ENCODE assay signal across 8 cellular contexts in the genomic region with DNA sequence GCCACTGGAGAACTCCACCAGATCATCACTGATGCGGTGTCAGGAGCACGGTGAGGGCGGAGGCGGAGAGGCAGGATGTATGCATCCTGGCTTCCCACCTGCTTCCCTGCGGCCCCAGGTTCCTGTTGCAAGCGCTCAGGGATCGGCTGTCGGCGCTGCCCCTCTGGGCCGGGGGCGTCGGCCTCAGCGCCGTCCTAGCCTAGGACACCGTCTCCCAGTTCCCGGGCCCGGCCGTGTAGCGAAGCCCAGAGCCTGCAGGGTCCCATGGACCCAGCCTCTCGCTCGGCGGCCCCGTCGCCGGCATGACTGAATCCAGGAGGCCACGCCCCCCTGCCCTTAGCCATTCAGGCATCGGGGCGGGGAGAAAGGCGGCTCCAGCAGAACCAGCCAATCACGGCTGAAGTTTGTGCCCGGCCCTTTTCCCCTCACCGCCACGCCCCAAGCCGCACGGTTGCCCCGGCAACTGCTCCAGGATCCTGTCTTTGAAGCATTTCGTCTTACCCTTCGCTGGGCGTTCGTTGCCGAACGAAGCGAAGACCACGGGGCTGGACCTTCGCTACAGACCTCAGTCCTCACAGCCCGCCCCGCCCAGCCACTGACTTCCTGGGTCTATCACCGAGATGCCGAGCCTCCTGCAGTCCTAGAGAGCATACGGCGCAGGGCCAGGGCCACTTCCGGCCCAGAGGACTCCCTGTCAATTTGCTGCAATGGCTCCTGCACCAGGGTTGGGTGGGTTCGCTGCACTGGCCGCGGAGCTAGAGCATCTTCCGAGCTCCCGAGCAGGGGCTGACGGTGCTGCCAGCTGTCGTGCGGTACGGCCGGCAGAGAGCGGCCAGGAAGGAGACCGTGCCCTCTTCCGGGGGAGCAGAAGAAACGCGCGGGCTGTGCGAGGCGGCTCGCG. TPM values are rescaled to one million over a fixed set of nuclear protein-coding genes. Genes with fewer than 3 reads are reported as not detected.
DNase-seq lines count a peak whose midpoint lies in the region; ATAC-seq and TF ChIP-seq lines count a peak whose summit lies in the region.

No MANE protein-coding gene starts in this region.

- H3K9ac ChIP-seq in muscle layer of colon (ENCODE audit: low read length): peak overlapping the region; percentile 21

- H4K20me1 ChIP-seq in OCI-LY7 (ENCODE audit: insufficient read depth, low read length): no peaks in the 10 kb centered on the region

- H3K4me3 ChIP-seq in OCI-LY7 (ENCODE audit: low read depth, low read length, poor library complexity, severe bottlenecking) (peak overlapping the region; percentile 72), epithelial cell of proximal tubule (ENCODE audit: low read depth, low read length) (peak overlapping the region; percentile 71), muscle layer of colon (ENCODE audit: low read depth in 1 of 2, low read length in 2 of 2) (peak overlapping the region; percentile 80 to 85)

- H3K4me1 Mint-ChIP-seq in IgD-negative memory B cell: peaks cover 8 to 17% (median 17%) of the 10 kb centered on the region in 3 donors

- H3K27ac ChIP-seq in OCI-LY7 (ENCODE audit: low read depth, low read length, poor library complexity, severe bottlenecking): peak overlapping the region; percentile 41
- H3K27ac ChIP-seq in muscle layer of colon (ENCODE audit: low read depth, low read length): peak overlapping the region; percentile 64

- ATAC-seq in GM21529 (IDR thresholded peaks at IDR 0.05; ENCODE audit: unreplicated experiment): peak; percentile 83

- H3K4me1 ChIP-seq in OCI-LY7 (ENCODE audit: insufficient read depth, low read length, poor library complexity, severe bottlenecking) (peaks cover 19% of the 10 kb centered on the region), muscle layer of colon (ENCODE audit: insufficient read depth, low read length) (peaks cover 24% of the 10 kb centered on the region)

- intact Hi-C loops in OCI-LY7 (cut with micrococcal nuclease; ENCODE audit: unreplicated experiment): loop anchor here (1.0 kb wide), 1 partner anchor 65 kb away; no protein-coding TSS in a partner anchor

- H3K9me3 Mint-ChIP-seq in IgD-negative memory B cell: no peaks in the 10 kb centered on the region

- peak overlapping the region; percentile 73 for H3K4me2 ChIP-seq in OCI-LY7 (ENCODE audit: low read length)

- peak overlapping the region; percentile 82 to 99 (median 98) for H3K4me3 Mint-ChIP-seq in IgD-negative memory B cell

- H3K36me3 ChIP-seq in OCI-LY7 (ENCODE audit: insufficient read depth, low read length) (peaks cover 23% of the 10 kb centered on the region; the same call in 1 of the 2 replicates), muscle layer of colon (ENCODE audit: insufficient read depth, low read length) (peaks cover 10% of the 10 kb centered on the region)

- no TSS peak for BruUV-seq in OCI-LY7 (replicated peaks; lab: Mats Ljungman, UMichigan)

- H3K9me3 ChIP-seq in OCI-LY7 (ENCODE audit: low read length) (no peaks in the 10 kb centered on the region), muscle layer of colon (ENCODE audit: low read length) (no peaks in the 10 kb centered on the region)

- H3K27me3 ChIP-seq in muscle layer of colon (ENCODE audit: control insufficient read depth in 1 of 2, insufficient read depth in 2 of 2, low read length in 2 of 2): no peaks in the 10 kb centered on the region

- H3K79me2 ChIP-seq in OCI-LY7 (ENCODE audit: insufficient read depth, low read depth, low read length): no peaks in the 10 kb centered on the region

- peak; percentile 96 for DNase-seq in DMS53 (lab: John Stamatoyannopoulos, UW)
- DNase-seq in OCI-LY7 (ENCODE audit: low spot score): peak; percentile 97
- DNase-seq in activated T-cell treated with anti-CD3 and anti-CD28 coated beads for 4 hours: peak; percentile 96
- peak; percentile 50 for DNase-seq in epithelial cell of proximal tubule (ENCODE audit: low read depth)
- DNase-seq in stimulated activated CD8-positive, alpha-beta memory T cell treated with anti-CD3 and anti-CD28 coated beads, Interleukin-7, amount 100 ng/mL, for 1 hour (ENCODE audit: low read depth in 2 of 2): peak; percentile 91 to 95

- CTCF ChIA-PET in OCI-LY7 (lab: Charles Lee; ENCODE audit: unreplicated experiment): interaction anchor here (0.7 kb wide), 1 partner anchor 141 kb away, joined by 3 read pairs; no protein-coding TSS in a partner anchor

- peaks cover 2% of the 10 kb centered on the region for H3K36me3 Mint-ChIP-seq in IgD-negative memory B cell

- no peaks in the 10 kb centered on the region for H3K27me3 Mint-ChIP-seq in IgD-negative memory B cell

- H3K9me2 ChIP-seq in OCI-LY7 (ENCODE audit: insufficient read depth, low read length): no peaks in the 10 kb centered on the region

- TF ChIP-seq CTCF in OCI-LY7 (conservative IDR thresholded peaks at IDR 0.05; ENCODE audit: low read length) (0 out of 2 replicates have a peak, but pooled peaks have one; percentile 37), epithelial cell of proximal tubule (conservative IDR thresholded peaks at IDR 0.05; ENCODE audit: low read depth, low read length) (peak; percentile 32)

- peak overlapping the region; percentile 91 to 98 (median 98) for H3K27ac Mint-ChIP-seq in IgD-negative memory B cell

- POLR2A ChIA-PET in OCI-LY7 (lab: Charles Lee): no interaction called here

- peak overlapping the region; percentile 40; the same call in 1 of the 2 replicates for H2AFZ ChIP-seq in OCI-LY7 (ENCODE audit: low read length)

RNA-seq across cellular contexts. Expression of a gene that starts 10.6 kb away (rescaled TPM):
- polyA plus RNA-seq in IgD-negative memory B cell: 1.9 TPM
- 3.4 and 4.8 TPM in 2 replicates for total RNA-seq in OCI-LY7 (2014; rRNA removed; shearing (Covaris generic))
- 8.5 and 9.1 TPM in 2 replicates for total RNA-seq in OCI-LY7 (2022)
- 2.4 and 7.7 TPM in 2 replicates for total RNA-seq in epithelial cell of proximal tubule

RNA-seq across cellular contexts. Expression of a gene that starts 11.8 kb away (rescaled TPM):
- polyA plus RNA-seq in IgD-negative memory B cell: not detected
- 0.67 and 1.2 TPM in 2 replicates for total RNA-seq in OCI-LY7 (2014; rRNA removed; shearing (Covaris generic))
- total RNA-seq in OCI-LY7 (2022) (0.30 TPM in 1 of 2 replicates, not detected in the other), epithelial cell of proximal tubule (15.8 and 22.1 TPM in 2 replicates)

RNA-seq across cellular contexts. Expression of a gene that starts 25.1 kb away (rescaled TPM):
- not detected for polyA plus RNA-seq in IgD-negative memory B cell
- total RNA-seq in OCI-LY7 (2014; rRNA removed; shearing (Covaris generic)): 0.09 TPM in 1 of 2 replicates, not detected in the other
- total RNA-seq in OCI-LY7 (2022) (0.49 and 0.72 TPM in 2 replicates), epithelial cell of proximal tubule (not detected in 2 replicates)

RNA-seq across cellular contexts. Expression of a gene that starts 58.8 kb away (rescaled TPM):
- polyA plus RNA-seq in IgD-negative memory B cell: 59.8 TPM
- not detected in 2 replicates for total RNA-seq in OCI-LY7 (2014; rRNA removed; shearing (Covaris generic))
- not detected in 2 replicates for total RNA-seq in OCI-LY7 (2022)
- 461 and 747 TPM in 2 replicates for total RNA-seq in epithelial cell of proximal tubule

Comparison
In these comparisons a context has a peak if more than half of its experiments do, and no peak if none do; other contexts are left out.
1. Peak in every context shown above with its lines: DNase-seq, ATAC-seq, H3K4me3 ChIP-seq and H3K27ac ChIP-seq.